8 cellular contexts compared by ENCODE assay signal in genomic region chr2:152098033-152098797, GRCh38. TPM values are rescaled to one million over a fixed set of nuclear protein-coding genes. Genes with fewer than 3 reads are reported as not detected.
A peak's percentile ranks its signal among the peaks of the same experiment; 100 is the strongest.
DNase-seq lines count a peak whose midpoint lies in the region; FAIRE-seq and TF ChIP-seq lines count a peak whose summit lies in the region.

No MANE protein-coding gene starts in this region.

- H3K9me3 ChIP-seq in kidney (ENCODE audit: control insufficient read depth in 1 of 2, low read length in 2 of 2) = no peaks in the 10 kb centered on the region

- intact Hi-C loops in kidney (cut with DNase I) = no loop called here

- no peaks in the 10 kb centered on the region for H3K9me3 Mint-ChIP-seq in stimulated activated naive CD8-positive, alpha-beta T cell treated with anti-CD3 and anti-CD28 coated beads, Interleukin-15, Interleukin-2, amounts not matched to agents 100 ng/mL and 50 ng/mL, for 24 hours

- peaks cover 5 to 7% of the 10 kb centered on the region in 2 donors for H3K4me1 ChIP-seq in kidney (ENCODE audit: control insufficient read depth in 1 of 2, insufficient read depth in 1 of 2, low read depth in 1 of 2, low read length in 2 of 2)

- H3K36me3 Mint-ChIP-seq in stimulated activated naive CD8-positive, alpha-beta T cell treated with anti-CD3 and anti-CD28 coated beads, Interleukin-15, Interleukin-2, amounts not matched to agents 100 ng/mL and 50 ng/mL, for 24 hours (ENCODE audit: low read depth) = no peaks in the 10 kb centered on the region

- DNase-seq in activated gamma-delta T cell (lab: John Stamatoyannopoulos, UW) (peak; percentile 7), activated gamma-delta T cell treated with Interleukin-2 at 50 U/mL for 16 hours (no peak), Kasumi-1 (lab: John Stamatoyannopoulos, UW) (peak; percentile 56 to 74), T47D (ENCODE audit: low read depth in 1 of 2, low spot score in 1 of 2) (peak; percentile 35 to 44), kidney (peak; percentile 75), hippocampal formation (lab: John Stamatoyannopoulos, UW) (no peak), pons (ENCODE audit: low spot score) (no peak)

- no peaks in the 10 kb centered on the region for H3K36me3 ChIP-seq in kidney (ENCODE audit: control insufficient read depth in 1 of 2, insufficient read depth in 2 of 2, low read length in 2 of 2)

- peaks cover 20% of the 10 kb centered on the region for H3K4me1 Mint-ChIP-seq in stimulated activated naive CD8-positive, alpha-beta T cell treated with anti-CD3 and anti-CD28 coated beads, Interleukin-15, Interleukin-2, amounts not matched to agents 100 ng/mL and 50 ng/mL, for 24 hours (ENCODE audit: low read depth)

- no peak for FAIRE-seq in kidney (lab: Jason Lieb, UNC)

- H3K27ac Mint-ChIP-seq in stimulated activated naive CD8-positive, alpha-beta T cell treated with anti-CD3 and anti-CD28 coated beads, Interleukin-15, Interleukin-2, amounts not matched to agents 100 ng/mL and 50 ng/mL, for 24 hours = no peak overlapping the region

- peak overlapping the region; percentile 16 to 63 for H3K4me3 ChIP-seq in kidney (ENCODE audit: low read length in 2 of 2)

- H3K27me3 Mint-ChIP-seq in stimulated activated naive CD8-positive, alpha-beta T cell treated with anti-CD3 and anti-CD28 coated beads, Interleukin-15, Interleukin-2, amounts not matched to agents 100 ng/mL and 50 ng/mL, for 24 hours = peaks cover 55% of the 10 kb centered on the region

- TF ChIP-seq CTCF in kidney (IDR thresholded peaks at IDR 0.05; ENCODE audit: borderline replicate concordance, extremely low read depth, insufficient read depth) = no peak

- peak overlapping the region; percentile 71 for H3K4me3 Mint-ChIP-seq in stimulated activated naive CD8-positive, alpha-beta T cell treated with anti-CD3 and anti-CD28 coated beads, Interleukin-15, Interleukin-2, amounts not matched to agents 100 ng/mL and 50 ng/mL, for 24 hours

- H3K9ac ChIP-seq in kidney (ENCODE audit: low read length in 2 of 2) = peak overlapping the region in 1 of 2 donors; percentile 38

- in situ Hi-C loops in T47D (cut with HindIII; ENCODE audit: low pct_unique_long_range_greater_than_20kb, low sequenced_read_pairs) = no loop called here

- H3K27ac ChIP-seq in kidney (ENCODE audit: low read depth in 2 of 2, low read length in 2 of 2) = peak overlapping the region; percentile 0 to 8

RNA-seq across cellular contexts. Expression of gene CACNB4, which starts 0.6 kb away (rescaled TPM):
- total RNA-seq in kidney = 2.2 TPM
- 1.3 TPM for polyA plus RNA-seq in kidney (ENCODE audit: insufficient read depth, low read depth, low replicate concordance)

Comparison
In these comparisons a context has a peak if more than half of its experiments do, and no peak if none do; other contexts are left out.
1. DNase-seq: peak in activated gamma-delta T cell (single experiment), Kasumi-1 (2 of 2), T47D (2 of 2) and kidney (single experiment); none in activated gamma-delta T cell treated with Interleukin-2 at 50 U/mL for 16 hours (single experiment), hippocampal formation (0 of 2) and pons (single experiment).